8 cellular contexts compared by ENCODE assay signal in the genomic region with DNA sequence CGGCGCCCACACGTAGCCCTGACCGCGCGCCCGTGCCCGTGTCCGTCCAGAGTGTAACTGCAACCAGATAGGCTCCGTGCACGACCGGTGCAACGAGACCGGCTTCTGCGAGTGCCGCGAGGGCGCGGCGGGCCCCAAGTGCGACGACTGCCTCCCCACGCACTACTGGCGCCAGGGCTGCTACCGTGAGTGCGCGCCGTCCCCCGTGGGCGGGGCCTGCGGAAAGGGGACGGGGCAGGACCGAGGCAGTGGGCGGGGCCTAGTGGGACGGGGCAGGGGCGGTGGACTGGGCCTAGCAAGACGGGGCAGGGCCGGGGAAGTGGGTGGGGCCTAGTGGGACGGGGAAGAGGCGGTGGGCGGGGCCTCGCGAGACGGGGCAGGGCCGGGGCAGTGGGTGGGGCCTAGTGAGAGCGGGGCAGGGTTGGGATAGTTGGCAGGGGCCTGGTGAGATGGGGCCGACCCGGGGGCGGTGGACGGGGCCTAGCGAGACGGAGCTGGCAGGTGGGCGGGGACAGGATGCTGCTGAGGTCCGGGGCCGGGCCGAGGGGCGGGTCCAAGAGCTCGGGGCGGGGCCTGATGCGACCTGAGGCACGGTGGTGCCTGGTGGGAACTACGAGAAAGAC.
DNase-seq lines count a peak whose midpoint lies in the region; FAIRE-seq and TF ChIP-seq lines count a peak whose summit lies in the region.

No MANE protein-coding gene starts in this region.

- DNase-seq in HFF-Myc (ENCODE audit: extremely low read depth, low read depth) (peak; percentile 40), NCI-H1092 (lab: John Stamatoyannopoulos, UW) (peak; percentile 68), SK-N-SH (peak; percentile 99), glomerular visceral epithelial cell (ENCODE audit: extremely low spot score) (peak; percentile 71), non-pigmented ciliary epithelial cell (ENCODE audit: low read depth) (peak; percentile 27)
- peak; percentile 98 for DNase-seq in activated naive CD4-positive, alpha-beta T cell treated with anti-CD3 and anti-CD28 coated beads, Interleukin-2, amount 50 U/mL, for 16 hours

- H3K4me3 ChIP-seq in HFF-Myc (replicated peaks; ENCODE audit: low read depth, low read length) (peak overlapping the region; percentile 42), SK-N-SH (ENCODE audit: low read depth in 2 of 2, low read length in 1 of 2) (peak overlapping the region; percentile 55 to 64), subcutaneous abdominal adipose tissue (ENCODE audit: low read depth in 1 of 5, low read length in 5 of 5) (peak overlapping the region; percentile 62 to 84 (median 72))

- CTCF ChIA-PET in SK-N-SH (lab: Yijun Ruan, JAX), result interaction anchor here (0.5 to 12.6 kb wide), 10 partner anchors 16 to 482 kb away, joined by 3 to 218 read pairs (median 10); partner anchors contain the start of gene NTNG2

- WGBS in SK-N-SH (ENCODE audit: low lambda C conversion rate), result 2% methylated on average over 34 of the region's 62 CpGs

- H3K27ac ChIP-seq in SK-N-SH (ENCODE audit: low read depth in 2 of 2, low read length in 1 of 2) (peak overlapping the region in 1 of 2 experiments; percentile 65; a peak in 2 of 4 replicates), subcutaneous abdominal adipose tissue (ENCODE audit: low read depth, low read length) (no peak overlapping the region)

- peak overlapping the region; percentile 93 for H3K4me2 ChIP-seq in SK-N-SH

- POLR2A ChIA-PET in SK-N-SH (lab: Yijun Ruan, JAX), result no interaction called here

- H3K36me3 ChIP-seq in SK-N-SH (replicated peaks in 1 of 2; ENCODE audit: control insufficient read depth in 1 of 2, insufficient read depth in 2 of 2, low read length in 1 of 2), result no peaks in the 10 kb centered on the region
- no peaks in the 10 kb centered on the region for H3K36me3 ChIP-seq in subcutaneous abdominal adipose tissue (ENCODE audit: control insufficient read depth in 5 of 5, insufficient read depth in 5 of 5, low read length in 5 of 5)

- no peaks in the 10 kb centered on the region for H3K79me2 ChIP-seq in SK-N-SH (ENCODE audit: insufficient read depth)

- 0 out of 2 replicates have a peak, but pooled peaks cover 12% of the 10 kb centered on the region for H4K20me1 ChIP-seq in SK-N-SH (ENCODE audit: insufficient read depth)

- H3K9me3 ChIP-seq in SK-N-SH (no peaks in the 10 kb centered on the region), subcutaneous abdominal adipose tissue (ENCODE audit: control insufficient read depth in 5 of 5, low read length in 5 of 5) (no peaks in the 10 kb centered on the region)

- no peaks in the 10 kb centered on the region for H3K27me3 ChIP-seq in SK-N-SH (ENCODE audit: insufficient read depth)
- peaks cover 6 to 44% (median 23%) of the 10 kb centered on the region in 5 donors for H3K27me3 ChIP-seq in subcutaneous abdominal adipose tissue (ENCODE audit: control insufficient read depth in 5 of 5, insufficient read depth in 4 of 5, low read length in 5 of 5)

- H3K9ac ChIP-seq in SK-N-SH, result 0 out of 2 replicates have a peak overlapping the region, but pooled peaks have one; percentile 4
- peak overlapping the region in 2 of 5 donors; percentile 30 to 37 for H3K9ac ChIP-seq in subcutaneous abdominal adipose tissue (ENCODE audit: low read length in 5 of 5)

- H3F3A ChIP-seq in SK-N-SH (replicated peaks; ENCODE audit: insufficient read depth), result peaks cover 6% of the 10 kb centered on the region

- no peak for TF ChIP-seq EP300 in SK-N-SH (IDR thresholded peaks at IDR 0.05; ENCODE audit: borderline replicate concordance in 1 of 2, low read depth in 1 of 2, low read length in 1 of 2)

- H3K9me2 ChIP-seq in SK-N-SH, result no peaks in the 10 kb centered on the region

- no peak for TF ChIP-seq RAD21 in SK-N-SH (IDR thresholded peaks at IDR 0.05; ENCODE audit: low read length)

- H2AFZ ChIP-seq in SK-N-SH (ENCODE audit: low read depth), result peak overlapping the region; percentile 82; the same call in 1 of the 2 replicates

- TF ChIP-seq CTCF in HFF-Myc (IDR thresholded peaks at IDR 0.05; ENCODE audit: low read depth, low read length, missing control alignments) (no peak), SK-N-SH (IDR thresholded peaks at IDR 0.05) (no peak)

- H3K4me1 ChIP-seq in SK-N-SH (ENCODE audit: control insufficient read depth in 1 of 2, insufficient read depth in 2 of 2, low read depth in 1 of 2, low read length in 1 of 2) (peaks cover 0 to 27% of the 10 kb centered on the region in 2 experiments; a peak in 1 of 4 replicates), subcutaneous abdominal adipose tissue (ENCODE audit: control insufficient read depth in 5 of 5, insufficient read depth in 5 of 5, low read length in 5 of 5) (peaks cover 0 to 27% (median 18%) of the 10 kb centered on the region in 5 donors)

- FAIRE-seq in G401.6 (lab: Jason Lieb, UNC), result peak; percentile 92

TF ChIP-seq in SK-N-SH, 30 proteins besides CTCF, POLR2A, EP300 and RAD21:
- TF ChIP-seq SIN3A (IDR thresholded peaks at IDR 0.05; ENCODE audit: borderline replicate concordance, low read depth, low read length) (no peak), USF2 (IDR thresholded peaks at IDR 0.05; ENCODE audit: borderline replicate concordance, low read depth, low read length) (no peak), RCOR1 (IDR thresholded peaks at IDR 0.05; ENCODE audit: low read length) (no peak), NRF1 (IDR thresholded peaks at IDR 0.05; ENCODE audit: low read depth, low read length) (0 out of 2 replicates have a peak, but pooled peaks have one; percentile 11), IRF3 (IDR thresholded peaks at IDR 0.05; ENCODE audit: low read depth, low read length) (no peak)
- TF ChIP-seq, protein P1, sequence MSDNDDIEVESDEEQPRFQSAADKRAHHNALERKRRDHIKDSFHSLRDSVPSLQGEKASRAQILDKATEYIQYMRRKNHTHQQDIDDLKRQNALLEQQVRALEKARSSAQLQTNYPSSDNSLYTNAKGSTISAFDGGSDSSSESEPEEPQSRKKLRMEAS (IDR thresholded peaks at IDR 0.05; ENCODE audit: low read depth), result 0 out of 2 replicates have a peak, but pooled peaks have one; percentile 45

Comparison
In these comparisons a context has a peak if more than half of its experiments do, and no peak if none do; other contexts are left out.
1. DNase-seq: peak in every context shown above with its lines; median percentile 99 in SK-N-SH; 98 in activated naive CD4-positive, alpha-beta T cell treated with anti-CD3 and anti-CD28 coated beads, Interleukin-2, amount 50 U/mL, for 16 hours; 71 in glomerular visceral epithelial cell; 68 in NCI-H1092; 40 in HFF-Myc; 27 in non-pigmented ciliary epithelial cell.